Comparison of ENCODE assay signal across 17 cellular contexts in genomic region chr14:78752789-78753188, GRCh38.
A peak's percentile ranks its signal among the peaks of the same experiment; 100 is the strongest.
DNase-seq lines count a peak whose midpoint lies in the region; ATAC-seq and TF ChIP-seq lines count a peak whose summit lies in the region.
"Had no signal": no experiment of that assay in that cellular context is flagged by ENCODE, and none has a peak within 500 bp of the region (broad histone marks: within the 10 kb centered on the region; RNA-seq: fewer than 3 reads in every experiment).

No MANE protein-coding gene starts in this region.

- WGBS in trophoblast cell (ENCODE audit: extremely low coverage, insufficient coverage, insufficient read length): no CpG with 5 or more reads among the region's 4 CpGs
- 50% methylated on average over 4 of the region's 4 CpGs for WGBS in esophagus muscularis mucosa

- no peak overlapping the region for H3K18ac ChIP-seq in trophoblast cell (ENCODE audit: low read length)

- intact Hi-C loops in esophagus muscularis mucosa (cut with DNase I): no loop called here

- H3K4me2 ChIP-seq in trophoblast cell (ENCODE audit: low read length): no peak overlapping the region
- H3K4me2 ChIP-seq: BLaER1 treated with 17β-estradiol and CSF1 and Interleukin-3, amounts not matched to agents 10 nM and 100 nM had no signal

- no peak overlapping the region for H2BK5ac ChIP-seq in trophoblast cell (ENCODE audit: low read depth, low read length, poor library complexity)

- DNase-seq in GM06990 (ENCODE audit: extremely low read depth, insufficient read length) (peak; percentile 7), astrocyte of the hippocampus (ENCODE audit: low read depth, low spot score) (peak; percentile 34), trophoblast cell (no peak), esophagus muscularis mucosa (ENCODE audit: extremely low spot score) (no peak), AG08395 (ENCODE audit: low spot score) (no peak)
- DNase-seq: activated CD4-positive, alpha-beta T cell treated with anti-CD3 and anti-CD28 coated beads for 36 hours; activated T-cell treated with anti-CD3 and anti-CD28 coated beads, Interleukin-2, amount 50 U/mL, for 24 hours; NCI-H510A treated with DMSO at 0.1 percent for 48 hours; stimulated activated CD4-positive, alpha-beta T cell treated with anti-CD3 and anti-CD28 coated beads, Interleukin-4, amount 100 ng/mL, for 1 hour; T-helper 2 cell; upper lobe of left lung had no signal

- no peak overlapping the region for H2AK5ac ChIP-seq in trophoblast cell (ENCODE audit: low read length)

- H3K27ac ChIP-seq in trophoblast cell (ENCODE audit: low read depth, low read length) (no peak overlapping the region), esophagus muscularis mucosa (replicated peaks in 1 of 4) (no peak overlapping the region)
- H3K27ac ChIP-seq: BLaER1 treated with 17β-estradiol and CSF1 and Interleukin-3, amounts not matched to agents 10 nM and 100 nM; RWPE1; upper lobe of left lung had no signal

- no peak for TF ChIP-seq EP300 in esophagus muscularis mucosa (IDR thresholded peaks at IDR 0.05)

- H3K36me3 ChIP-seq in GM06990 (ENCODE audit: control insufficient read depth, insufficient read depth, low read length) (no peaks in the 10 kb centered on the region), trophoblast cell (ENCODE audit: control insufficient read depth in 1 of 2, insufficient read depth in 2 of 2, low read length in 2 of 2) (no peaks in the 10 kb centered on the region), esophagus muscularis mucosa (no peaks in the 10 kb centered on the region)
- H3K36me3 ChIP-seq: BLaER1 treated with 17β-estradiol and CSF1 and Interleukin-3, amounts not matched to agents 10 nM and 100 nM; upper lobe of left lung had no signal

- no peak overlapping the region for H4K91ac ChIP-seq in trophoblast cell (ENCODE audit: low read depth, low read length)

- H2AFZ ChIP-seq in trophoblast cell (ENCODE audit: insufficient read depth, low read length, poor library complexity): no peak overlapping the region

- H3K23ac ChIP-seq in trophoblast cell (ENCODE audit: low read length): no peak overlapping the region

- H3K4me3 ChIP-seq in GM06990 (replicated peaks; ENCODE audit: low read depth, low read length) (no peak overlapping the region), trophoblast cell (ENCODE audit: low read depth, low read length) (no peak overlapping the region), esophagus muscularis mucosa (no peak overlapping the region)
- H3K4me3 ChIP-seq: BLaER1 treated with 17β-estradiol and CSF1 and Interleukin-3, amounts not matched to agents 10 nM and 100 nM; upper lobe of left lung had no signal

- no peaks in the 10 kb centered on the region for H3K27me3 ChIP-seq in GM06990 (replicated peaks; ENCODE audit: control insufficient read depth, insufficient read depth, low read length)
- H3K27me3 ChIP-seq in trophoblast cell (ENCODE audit: insufficient read depth, low read length): no peaks in the 10 kb centered on the region
- no peaks in the 10 kb centered on the region for H3K27me3 ChIP-seq in esophagus muscularis mucosa
- H3K27me3 ChIP-seq: BLaER1 treated with 17β-estradiol and CSF1 and Interleukin-3, amounts not matched to agents 10 nM and 100 nM; upper lobe of left lung had no signal

- H3K14ac ChIP-seq in trophoblast cell (ENCODE audit: low read length): no peak overlapping the region

- H3K4me1 ChIP-seq in trophoblast cell (ENCODE audit: control insufficient read depth in 1 of 2, insufficient read depth in 2 of 2, low read length in 2 of 2): peaks cover 0 to 5% of the 10 kb centered on the region in 2 experiments
- no peaks in the 10 kb centered on the region for H3K4me1 ChIP-seq in esophagus muscularis mucosa
- H3K4me1 ChIP-seq: BLaER1 treated with 17β-estradiol and CSF1 and Interleukin-3, amounts not matched to agents 10 nM and 100 nM; upper lobe of left lung had no signal

- H2BK120ac ChIP-seq in trophoblast cell (ENCODE audit: insufficient read depth, low read length, poor library complexity): no peak overlapping the region

- TF ChIP-seq CTCF in GM06990 (IDR thresholded peaks at IDR 0.05; ENCODE audit: insufficient read depth, low read length, poor library complexity, severe bottlenecking) (no peak), esophagus muscularis mucosa (IDR thresholded peaks at IDR 0.05) (no peak)

- no peak overlapping the region for H2BK12ac ChIP-seq in trophoblast cell (ENCODE audit: low read length)

- no peak for TF ChIP-seq POLR2A in esophagus muscularis mucosa (IDR thresholded peaks at IDR 0.05; ENCODE audit: low read depth)

- H3K79me1 ChIP-seq in trophoblast cell (ENCODE audit: low read length): no peaks in the 10 kb centered on the region

- H3K4ac ChIP-seq in trophoblast cell (ENCODE audit: low read depth, low read length): no peak overlapping the region

- H4K12ac ChIP-seq in trophoblast cell (ENCODE audit: low read depth, low read length): peak overlapping the region; percentile 36

- H3K9ac ChIP-seq in trophoblast cell (ENCODE audit: low read length): no peak overlapping the region
- H3K9ac ChIP-seq: BLaER1 treated with 17β-estradiol and CSF1 and Interleukin-3, amounts not matched to agents 10 nM and 100 nM had no signal

- H4K8ac ChIP-seq in trophoblast cell (ENCODE audit: low read depth, low read length): no peak overlapping the region

- ATAC-seq in HG02852 (IDR thresholded peaks at IDR 0.05; ENCODE audit: unreplicated experiment) (peak; percentile 62), GM21528 (IDR thresholded peaks at IDR 0.05; ENCODE audit: low FRiP score, unreplicated experiment) (no peak)
- ATAC-seq: activated CD4-positive, alpha-beta T cell treated with anti-CD3 and anti-CD28 coated beads for 36 hours; natural killer cell treated with Interleukin-12 subunit alpha and Interleukin-12 subunit beta and Interleukin-15 and Interleukin-18, amount 100 ng/mL, for 72 hours; sciatic nerve had no signal

- no peaks in the 10 kb centered on the region for H3K79me2 ChIP-seq in trophoblast cell (ENCODE audit: control insufficient read depth, insufficient read depth, low read length, poor library complexity)

- H3K9me3 ChIP-seq in trophoblast cell (ENCODE audit: insufficient read depth, low read depth, low read length): no peaks in the 10 kb centered on the region
- no peaks in the 10 kb centered on the region for H3K9me3 ChIP-seq in esophagus muscularis mucosa
- H3K9me3 ChIP-seq: BLaER1 treated with 17β-estradiol and CSF1 and Interleukin-3, amounts not matched to agents 10 nM and 100 nM; upper lobe of left lung had no signal

Comparison
In these comparisons a context has a peak if more than half of its experiments do, and no peak if none do; other contexts are left out.
1. DNase-seq: peak in GM06990 (single experiment) and astrocyte of the hippocampus (single experiment); none in trophoblast cell (0 of 2), esophagus muscularis mucosa (single experiment) and AG08395 (single experiment).